Comparison of ENCODE assay signal across 1 cellular context in the genomic region with DNA sequence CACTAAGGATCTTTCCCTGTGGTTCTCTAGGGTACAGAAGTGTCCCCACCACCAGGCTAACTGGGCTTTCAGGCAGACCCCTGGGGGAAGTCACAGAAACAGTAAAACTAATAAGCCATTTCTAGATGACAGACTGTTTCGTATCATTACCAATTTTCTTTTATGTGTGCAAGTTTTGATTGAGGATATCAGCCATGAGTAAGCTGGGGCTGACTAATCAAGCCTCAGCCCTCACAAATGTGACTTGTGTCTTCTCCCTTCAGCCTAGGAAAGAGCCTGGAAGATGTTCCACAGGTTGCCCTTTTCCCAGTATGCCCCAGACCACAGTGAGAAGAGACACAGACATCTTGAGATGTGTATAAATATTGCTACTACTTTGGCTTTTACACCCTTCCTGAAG.
TF ChIP-seq lines count a peak whose summit lies in the region.

No MANE protein-coding gene starts in this region.

TF ChIP-seq in H1, 55 proteins besides CTCF, POLR2A, EP300 and RAD21 (continued from another document):
- no peak for TF ChIP-seq HDAC2 (IDR thresholded peaks at IDR 0.05; ENCODE audit: borderline replicate concordance in 1 of 2, low read depth in 2 of 2, low read length in 2 of 2)
- TF ChIP-seq CEBPB (IDR thresholded peaks at IDR 0.05; ENCODE audit: low read depth, low read length) = no peak
- no peak for TF ChIP-seq TAF7 (optimal IDR thresholded peaks at IDR 0.05; ENCODE audit: borderline replicate concordance, low read depth, low read length)
- TF ChIP-seq PHF8 (conservative IDR thresholded peaks at IDR 0.05; ENCODE audit: low read depth, low read length) = no peak
- TF ChIP-seq TCF12 (IDR thresholded peaks at IDR 0.05; ENCODE audit: low read depth, low read length) = no peak
- no peak for TF ChIP-seq GTF2F1 (IDR thresholded peaks at IDR 0.05; ENCODE audit: borderline replicate concordance, low read depth, low read length)
- no peak for TF ChIP-seq SRF (IDR thresholded peaks at IDR 0.05; ENCODE audit: low read depth, low read length)
- TF ChIP-seq, protein P1, sequence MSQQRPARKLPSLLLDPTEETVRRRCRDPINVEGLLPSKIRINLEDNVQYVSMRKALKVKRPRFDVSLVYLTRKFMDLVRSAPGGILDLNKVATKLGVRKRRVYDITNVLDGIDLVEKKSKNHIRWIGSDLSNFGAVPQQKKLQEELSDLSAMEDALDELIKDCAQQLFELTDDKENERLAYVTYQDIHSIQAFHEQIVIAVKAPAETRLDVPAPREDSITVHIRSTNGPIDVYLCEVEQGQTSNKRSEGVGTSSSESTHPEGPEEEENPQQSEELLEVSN (IDR thresholded peaks at IDR 0.05) = no peak
- TF ChIP-seq, protein P2, sequence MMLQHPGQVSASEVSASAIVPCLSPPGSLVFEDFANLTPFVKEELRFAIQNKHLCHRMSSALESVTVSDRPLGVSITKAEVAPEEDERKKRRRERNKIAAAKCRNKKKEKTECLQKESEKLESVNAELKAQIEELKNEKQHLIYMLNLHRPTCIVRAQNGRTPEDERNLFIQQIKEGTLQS (IDR thresholded peaks at IDR 0.05; ENCODE audit: insufficient read depth, low read depth, low read length) = no peak
- TF ChIP-seq ASH2L (IDR thresholded peaks at IDR 0.05; ENCODE audit: low read length) = no peak
- no peak for TF ChIP-seq BACH1 (IDR thresholded peaks at IDR 0.05; ENCODE audit: low read length)
- TF ChIP-seq SUZ12 (IDR thresholded peaks at IDR 0.05; ENCODE audit: low read length) = no peak
- no peak for TF ChIP-seq CREB1 (IDR thresholded peaks at IDR 0.05)
- no peak for TF ChIP-seq SIX5 (IDR thresholded peaks at IDR 0.05; ENCODE audit: low read depth, low read length)
- TF ChIP-seq CBX5 (IDR thresholded peaks at IDR 0.05; ENCODE audit: low read depth, low read length) = no peak
- no peak for TF ChIP-seq CHD1 (IDR thresholded peaks at IDR 0.05; ENCODE audit: low read depth, low read length)
- TF ChIP-seq CBX8 (IDR thresholded peaks at IDR 0.05; ENCODE audit: borderline replicate concordance, low read depth, low read length) = no peak
